In genomic region chr18:8766576-8767253, GRCh38 we compare ENCODE assay signal across 19 cellular contexts.
DNase-seq lines count a peak whose midpoint lies in the region; ATAC-seq and TF ChIP-seq lines count a peak whose summit lies in the region.
"Had no signal": no experiment of that assay in that cellular context is flagged by ENCODE, and none has a peak within 500 bp of the region (broad histone marks: within the 10 kb centered on the region; RNA-seq: fewer than 3 reads in every experiment).

No MANE protein-coding gene starts in this region.

- H3F3A ChIP-seq in GM23248 (ENCODE audit: insufficient read depth): peaks cover 22% of the 10 kb centered on the region

- POLR2A ChIA-PET in RWPE1 (lab: Yijun Ruan, JAX; ENCODE audit: low non-redundant PET): no interaction called here

- CTCF ChIA-PET in RWPE1 (lab: Yijun Ruan, JAX): interaction anchor here (0.5 kb wide), 1 partner anchor 112 kb away, joined by 3 read pairs; no protein-coding TSS in a partner anchor

- H3K27me3 ChIP-seq in GM23248 (replicated peaks; ENCODE audit: insufficient read depth): no peaks in the 10 kb centered on the region
- H3K27me3 ChIP-seq: colonic mucosa, right lobe of liver, SJSA1 had no signal

- H2AFZ ChIP-seq in GM23248: no peak overlapping the region

- peak overlapping the region; percentile 36 for H3K4me2 ChIP-seq in GM23248 (ENCODE audit: unreplicated experiment)

- H3K27ac ChIP-seq in GM23248 (peak overlapping the region; percentile 72), RWPE1 (peak overlapping the region; percentile 7; the same call in 1 of the 2 replicates)
- H3K27ac ChIP-seq: colonic mucosa, epithelial cell of prostate, right lobe of liver, SJSA1 had no signal

- no peaks in the 10 kb centered on the region for H4K20me1 ChIP-seq in GM23248 (ENCODE audit: insufficient read depth)

- DNase-seq in GM23248 (no peak), RWPE1 (ENCODE audit: low spot score) (no peak), fibroblast of villous mesenchyme (ENCODE audit: low read depth) (peak; percentile 46), retina (peak; percentile 76), KBM-7 (no peak)
- DNase-seq: activated CD4-positive, alpha-beta T cell treated with anti-CD3 and anti-CD28 coated beads for 36 hours; activated effector memory CD4-positive, alpha-beta T cell treated with anti-CD3 and anti-CD28 coated beads, Interleukin-2, amount 50 U/mL, for 16 hours; colonic mucosa; MV-4-11; NCI-H2029 treated with DMSO at 0.1 percent for 48 hours; NCI-H526; right lobe of liver; stimulated activated CD4-positive, alpha-beta T cell treated with anti-CD3 and anti-CD28 coated beads, Interleukin-1b, Interleukin-23, amount 100 ng/mL, for 48 hours; T1000 had no signal

- WGBS in GM23248 (ENCODE audit: low coverage in 1 of 2, low lambda C conversion rate in 2 of 2, missing lambda C conversion rate in 2 of 2), 2 experiments: 78 to 83% methylated on average over 2 of the region's 2 CpGs

- H3K79me2 ChIP-seq in GM23248 (ENCODE audit: insufficient read depth): peaks cover 72% of the 10 kb centered on the region

- H3K4me3 ChIP-seq in GM23248: no peak overlapping the region
- H3K4me3 ChIP-seq in fibroblast of villous mesenchyme (ENCODE audit: low read depth, low read length): no peak overlapping the region
- H3K4me3 ChIP-seq: colonic mucosa, right lobe of liver, SJSA1 had no signal

- H3K4me1 ChIP-seq in GM23248 (ENCODE audit: insufficient read depth): peaks cover 11% of the 10 kb centered on the region
- H3K4me1 ChIP-seq: colonic mucosa, right lobe of liver, SJSA1 had no signal

- no peaks in the 10 kb centered on the region for H3K9me3 ChIP-seq in GM23248 (ENCODE audit: low read depth)
- H3K9me3 ChIP-seq: colonic mucosa, right lobe of liver had no signal

- no peaks in the 10 kb centered on the region for H3K9me2 ChIP-seq in GM23248 (ENCODE audit: insufficient read depth)

- in situ Hi-C loops in GM23248 (cut with MboI) (no loop called here), KBM-7 (cut with MboI; ENCODE audit: low pct_unique_long_range_greater_than_20kb, low sequenced_read_pairs) (no loop called here)

- peak overlapping the region; percentile 29 for H3K9ac ChIP-seq in GM23248

- ATAC-seq in GM18870 (IDR thresholded peaks at IDR 0.05; ENCODE audit: unreplicated experiment): no peak
- ATAC-seq in GM19455 (IDR thresholded peaks at IDR 0.05; ENCODE audit: unreplicated experiment): no peak
- ATAC-seq in HG02571 (IDR thresholded peaks at IDR 0.05; ENCODE audit: unreplicated experiment): no peak
- ATAC-seq: activated CD4-positive, alpha-beta T cell treated with anti-CD3 and anti-CD28 coated beads for 36 hours; right lobe of liver had no signal

- H3K36me3 ChIP-seq in GM23248 (ENCODE audit: low read depth): peaks cover 14% of the 10 kb centered on the region
- H3K36me3 ChIP-seq: colonic mucosa, right lobe of liver had no signal

- no peak for TF ChIP-seq CTCF in RWPE1 (conservative IDR thresholded peaks at IDR 0.05; ENCODE audit: low read depth)
- no peak for TF ChIP-seq CTCF in fibroblast of villous mesenchyme (IDR thresholded peaks at IDR 0.05; ENCODE audit: insufficient read depth, low read depth, low read length)

Comparison
In these comparisons a context has a peak if more than half of its experiments do, and no peak if none do; other contexts are left out.
1. DNase-seq: peak in fibroblast of villous mesenchyme (single experiment) and retina (single experiment); none in GM23248 (single experiment), RWPE1 (single experiment) and KBM-7 (single experiment).